19 cellular contexts compared by ENCODE assay signal in genomic region chr6:33912177-33912576, GRCh38.
DNase-seq lines count a peak whose midpoint lies in the region; ATAC-seq and TF ChIP-seq lines count a peak whose summit lies in the region.
"Had no signal": no experiment of that assay in that cellular context is flagged by ENCODE, and none has a peak within 500 bp of the region (broad histone marks: within the 10 kb centered on the region; RNA-seq: fewer than 3 reads in every experiment).

No MANE protein-coding gene starts in this region.

- no peak overlapping the region for H3K4me3 ChIP-seq in uterus
- H3K4me3 ChIP-seq in adrenal gland: no peak overlapping the region
- H3K4me3 ChIP-seq: SJSA1 had no signal

- intact Hi-C loops in dendritic cell treated with granulocyte-macrophage colony-stimulating factor and Interleukin-4, amounts not matched to agents 40 ng/mL and 50 ng/mL, for 4 days (cut with micrococcal nuclease): no loop called here
- intact Hi-C loops in uterus (cut with DNase I; ENCODE audit: low total_unique reads): no loop called here
- intact Hi-C loops in adrenal gland (cut with DNase I): no loop called here

- ATAC-seq in activated naive CD8-positive, alpha-beta T cell treated with anti-CD3 and anti-CD28 coated beads, Interleukin-2, amount 50 U/mL, for 24 hours: no peak
- no peak for ATAC-seq in memory B cell (ENCODE audit: low read depth)
- ATAC-seq in HG03439 (IDR thresholded peaks at IDR 0.05; ENCODE audit: unreplicated experiment): no peak
- ATAC-seq: Panc1 had no signal

- no peaks in the 10 kb centered on the region for H3K9me3 ChIP-seq in uterus
- no peaks in the 10 kb centered on the region for H3K9me3 ChIP-seq in adrenal gland (replicated peaks in 1 of 3)
- H3K9me3 ChIP-seq: BE2C, SJSA1 had no signal

- H3K27ac ChIP-seq in uterus (peak overlapping the region; percentile 66 to 77), adrenal gland (no peak overlapping the region)
- H3K27ac ChIP-seq: SJSA1 had no signal

- no peak overlapping the region for H3K27ac Mint-ChIP-seq in activated naive CD8-positive, alpha-beta T cell
- H3K27ac Mint-ChIP-seq in activated naive CD8-positive, alpha-beta T cell treated with anti-CD3 and anti-CD28 coated beads, Interleukin-2, amount 50 U/mL, for 24 hours: no peak overlapping the region
- H3K27ac Mint-ChIP-seq in dendritic cell treated with granulocyte-macrophage colony-stimulating factor and Interleukin-4, amounts not matched to agents 40 ng/mL and 50 ng/mL, for 4 days: peak overlapping the region; percentile 5
- peak overlapping the region; percentile 7 for H3K27ac Mint-ChIP-seq in memory B cell

- no peaks in the 10 kb centered on the region for H3K27me3 Mint-ChIP-seq in activated naive CD8-positive, alpha-beta T cell
- H3K27me3 Mint-ChIP-seq in activated naive CD8-positive, alpha-beta T cell treated with anti-CD3 and anti-CD28 coated beads, Interleukin-2, amount 50 U/mL, for 24 hours: no peaks in the 10 kb centered on the region
- peaks cover 50% of the 10 kb centered on the region for H3K27me3 Mint-ChIP-seq in dendritic cell treated with granulocyte-macrophage colony-stimulating factor and Interleukin-4, amounts not matched to agents 40 ng/mL and 50 ng/mL, for 4 days
- peaks cover 7% of the 10 kb centered on the region for H3K27me3 Mint-ChIP-seq in memory B cell

- no peaks in the 10 kb centered on the region for H3K9me3 Mint-ChIP-seq in activated naive CD8-positive, alpha-beta T cell (ENCODE audit: low read depth)
- H3K9me3 Mint-ChIP-seq in activated naive CD8-positive, alpha-beta T cell treated with anti-CD3 and anti-CD28 coated beads, Interleukin-2, amount 50 U/mL, for 24 hours: no peaks in the 10 kb centered on the region
- no peaks in the 10 kb centered on the region for H3K9me3 Mint-ChIP-seq in dendritic cell treated with granulocyte-macrophage colony-stimulating factor and Interleukin-4, amounts not matched to agents 40 ng/mL and 50 ng/mL, for 4 days
- H3K9me3 Mint-ChIP-seq in memory B cell: no peaks in the 10 kb centered on the region

- no peaks in the 10 kb centered on the region for H3K36me3 ChIP-seq in uterus
- no peaks in the 10 kb centered on the region for H3K36me3 ChIP-seq in adrenal gland (replicated peaks in 1 of 2)
- H3K36me3 ChIP-seq: BE2C, SJSA1 had no signal

- H3K4me1 Mint-ChIP-seq in activated naive CD8-positive, alpha-beta T cell (ENCODE audit: low read depth): peaks cover 68% of the 10 kb centered on the region
- peaks cover 36% of the 10 kb centered on the region for H3K4me1 Mint-ChIP-seq in activated naive CD8-positive, alpha-beta T cell treated with anti-CD3 and anti-CD28 coated beads, Interleukin-2, amount 50 U/mL, for 24 hours
- H3K4me1 Mint-ChIP-seq in dendritic cell treated with granulocyte-macrophage colony-stimulating factor and Interleukin-4, amounts not matched to agents 40 ng/mL and 50 ng/mL, for 4 days (ENCODE audit: low read depth): peaks cover 52% of the 10 kb centered on the region
- H3K4me1 Mint-ChIP-seq in memory B cell: peaks cover 11% of the 10 kb centered on the region

- TF ChIP-seq CTCF in uterus (IDR thresholded peaks at IDR 0.05): no peak
- no peak for TF ChIP-seq CTCF in GM20000 (IDR thresholded peaks at IDR 0.05; ENCODE audit: extremely low read depth, missing control alignments)
- TF ChIP-seq CTCF in adrenal gland (IDR thresholded peaks at IDR 0.05): no peak

- 44 to 86% (median 83%) methylated on average over 1 of the region's 1 CpG for whole genome bisulfite sequencing in adrenal gland, 4 donors

- H3K4me1 ChIP-seq in uterus (peaks cover 6 to 8% of the 10 kb centered on the region in 2 donors), adrenal gland (replicated peaks in 1 of 2) (no peaks in the 10 kb centered on the region)
- H3K4me1 ChIP-seq: BE2C, SJSA1 had no signal

- peak overlapping the region; percentile 38 for H3K4me3 Mint-ChIP-seq in activated naive CD8-positive, alpha-beta T cell
- H3K4me3 Mint-ChIP-seq in activated naive CD8-positive, alpha-beta T cell treated with anti-CD3 and anti-CD28 coated beads, Interleukin-2, amount 50 U/mL, for 24 hours: no peak overlapping the region
- H3K4me3 Mint-ChIP-seq in dendritic cell treated with granulocyte-macrophage colony-stimulating factor and Interleukin-4, amounts not matched to agents 40 ng/mL and 50 ng/mL, for 4 days: no peak overlapping the region
- H3K4me3 Mint-ChIP-seq in memory B cell: no peak overlapping the region

- DNase-seq in activated naive CD8-positive, alpha-beta T cell treated with anti-CD3 and anti-CD28 coated beads, Interleukin-2, amount 50 U/mL, for 24 hours: no peak
- DNase-seq in memory B cell (ENCODE audit: low spot score in 2 of 2) (no peak), uterus (peak; percentile 80 to 86), GM20000 (ENCODE audit: low spot score) (no peak), adrenal gland (no peak)
- DNase-seq: BE2C, DMS79, H7, NCI-H1092 treated with DMSO at 0.1 percent for 48 hours, NCI-H146, NCI-H2081, NCI-H2171 treated with DMSO at 0.1 percent for 48 hours, NCI-H446 treated with DMSO at 0.1 percent for 48 hours, NCI-H69 had no signal

- no peak for TF ChIP-seq POLR2A in uterus (IDR thresholded peaks at IDR 0.05)
- TF ChIP-seq POLR2A in adrenal gland (IDR thresholded peaks at IDR 0.05): no peak

- no peaks in the 10 kb centered on the region for H3K36me3 Mint-ChIP-seq in activated naive CD8-positive, alpha-beta T cell
- no peaks in the 10 kb centered on the region for H3K36me3 Mint-ChIP-seq in activated naive CD8-positive, alpha-beta T cell treated with anti-CD3 and anti-CD28 coated beads, Interleukin-2, amount 50 U/mL, for 24 hours (ENCODE audit: low read depth)
- H3K36me3 Mint-ChIP-seq in dendritic cell treated with granulocyte-macrophage colony-stimulating factor and Interleukin-4, amounts not matched to agents 40 ng/mL and 50 ng/mL, for 4 days (ENCODE audit: low read depth): no peaks in the 10 kb centered on the region
- no peaks in the 10 kb centered on the region for H3K36me3 Mint-ChIP-seq in memory B cell

- no peaks in the 10 kb centered on the region for H3K27me3 ChIP-seq in uterus
- no peaks in the 10 kb centered on the region for H3K27me3 ChIP-seq in adrenal gland
- H3K27me3 ChIP-seq: BE2C had no signal

Comparison
In these comparisons a context has a peak if more than half of its experiments do, and no peak if none do; other contexts are left out.
1. H3K27ac Mint-ChIP-seq: peak in dendritic cell treated with granulocyte-macrophage colony-stimulating factor and Interleukin-4, amounts not matched to agents 40 ng/mL and 50 ng/mL, for 4 days (single experiment) and memory B cell (single experiment); none in activated naive CD8-positive, alpha-beta T cell (single experiment) and activated naive CD8-positive, alpha-beta T cell treated with anti-CD3 and anti-CD28 coated beads, Interleukin-2, amount 50 U/mL, for 24 hours (single experiment).
2. DNase-seq: peak in uterus (2 of 2); none in activated naive CD8-positive, alpha-beta T cell treated with anti-CD3 and anti-CD28 coated beads, Interleukin-2, amount 50 U/mL, for 24 hours (single experiment), memory B cell (0 of 2), GM20000 (single experiment) and adrenal gland (0 of 7).
3. H3K27ac ChIP-seq: peak in uterus (2 of 2); none in adrenal gland (0 of 5).